Comparison of ENCODE assay signal across 30 cellular contexts in the genomic region with DNA sequence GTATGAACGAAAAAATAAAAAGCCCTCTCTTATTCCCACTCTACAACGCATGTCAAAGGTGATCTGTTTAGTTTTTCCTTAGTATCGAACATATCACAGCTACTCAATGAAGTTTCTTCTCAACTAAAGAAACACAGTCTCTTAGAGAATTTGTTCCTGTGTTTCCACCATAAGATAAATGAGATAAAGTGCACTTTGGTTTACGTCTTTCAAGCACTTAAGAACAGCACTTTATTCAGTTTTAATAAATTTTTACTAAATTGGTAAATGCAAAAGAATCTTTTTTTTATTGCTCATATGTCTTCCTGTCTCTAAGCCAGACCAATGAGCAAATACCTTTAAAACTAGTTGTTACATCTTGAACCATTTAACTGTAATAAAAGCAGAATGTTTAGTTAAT. TPM values are rescaled to one million over a fixed set of nuclear protein-coding genes. Genes with fewer than 3 reads are reported as not detected.
"Had no signal": no experiment of that assay in that cellular context is flagged by ENCODE, and none has a peak within 500 bp of the region (broad histone marks: within the 10 kb centered on the region; RNA-seq: fewer than 3 reads in every experiment).

No MANE protein-coding gene starts in this region.

- H3K27ac ChIP-seq: coronary artery, dorsolateral prefrontal cortex, epithelial cell of prostate, esophagus squamous epithelium, foreskin keratinocyte, gastroesophageal sphincter, heart left ventricle, hepatocyte, lower lobe of right lung had no signal

- H3K4me2 ChIP-seq: hepatocyte had no signal

- H3K36me3 Mint-ChIP-seq: mesothelial cell of epicardium had no signal

- H3K4me1 ChIP-seq: esophagus squamous epithelium, foreskin keratinocyte, gastroesophageal sphincter, heart left ventricle, lower lobe of right lung had no signal

- H2AFZ ChIP-seq: hepatocyte had no signal

- H3K36me3 ChIP-seq: esophagus squamous epithelium, gastroesophageal sphincter, lower lobe of right lung had no signal

- FAIRE-seq: frontal cortex had no signal

- H3K4me3 Mint-ChIP-seq: immature natural killer cell; mesothelial cell of epicardium; naive B cell; naive thymus-derived CD8-positive, alpha-beta T cell had no signal

- H3K4me3 ChIP-seq: coronary artery, dorsolateral prefrontal cortex, esophagus squamous epithelium, gastroesophageal sphincter, heart left ventricle, hepatocyte, lower lobe of right lung, mucosa of descending colon had no signal

- H3K27me3 ChIP-seq: dorsolateral prefrontal cortex, esophagus squamous epithelium, foreskin keratinocyte, gastroesophageal sphincter, heart left ventricle, hepatocyte had no signal

- H3K79me2 ChIP-seq: hepatocyte had no signal

- H3K4me1 Mint-ChIP-seq: naive thymus-derived CD8-positive, alpha-beta T cell had no signal

- H3K9me3 ChIP-seq: esophagus squamous epithelium, gastroesophageal sphincter, heart left ventricle, lower lobe of right lung, mucosa of descending colon had no signal

- H3K9me3 Mint-ChIP-seq: immature natural killer cell, mesothelial cell of epicardium, naive B cell had no signal

- H3K27ac Mint-ChIP-seq: immature natural killer cell; mesothelial cell of epicardium; naive B cell; naive thymus-derived CD8-positive, alpha-beta T cell had no signal

- ATAC-seq: esophagus mucosa; foreskin keratinocyte; gastroesophageal sphincter; heart left ventricle; left colon; left lobe of liver; left ventricle myocardium superior; lower lobe of right lung; mucosa of descending colon; naive thymus-derived CD8-positive, alpha-beta T cell had no signal

- DNase-seq: dermis blood vessel endothelial cell; dorsolateral prefrontal cortex; effector CD4-positive, alpha-beta T cell; effector memory CD4-positive, alpha-beta T cell; erythroblast; esophagus squamous epithelium; foreskin keratinocyte; heart left ventricle; hypothalamus; immature natural killer cell; islet precursor cell; kidney; kidney glomerular epithelial cell; left colon; left ventricle myocardium superior; lower lobe of right lung; mesenchymal stem cell; mucosa of descending colon; naive B cell; naive thymus-derived CD8-positive, alpha-beta T cell had no signal

RNA-seq across cellular contexts. Expression of a gene that starts 29.7 kb away (rescaled TPM):
- total RNA-seq: foreskin keratinocyte; hepatocyte; lung microvascular endothelial cell; myocyte; naive thymus-derived CD8-positive, alpha-beta T cell had no signal
